8 cellular contexts compared by ENCODE assay signal in genomic region chr20:44911264-44911921, GRCh38. TPM values are rescaled to one million over a fixed set of nuclear protein-coding genes. Genes with fewer than 3 reads are reported as not detected.
DNase-seq lines count a peak whose midpoint lies in the region; ATAC-seq and TF ChIP-seq lines count a peak whose summit lies in the region.

No MANE protein-coding gene starts in this region.

- peaks cover 30% of the 10 kb centered on the region for H3K4me1 Mint-ChIP-seq in activated T-helper 2 cell treated with anti-CD3 and anti-CD28 coated beads, Interferon-gamma antibody, Interleukin-2, Interleukin-4, amounts not matched to agents 10 μg/mL and 5 μg/mL and 100 μg/mL, durations not matched to agents 14 hours and 24 hours and 36 hours (ENCODE audit: low read depth)

- no TSS peak for BruUV-seq in PC-9 (replicated peaks; lab: Mats Ljungman, UMichigan)

- H3K27me3 ChIP-seq in PC-9 (ENCODE audit: insufficient read depth, low read depth) (no peaks in the 10 kb centered on the region), iPS DF 6.9 (ENCODE audit: control insufficient read depth, insufficient read depth, low read length) (no peaks in the 10 kb centered on the region)

- H3K36me3 ChIP-seq in PC-9 (ENCODE audit: low read depth) (peaks cover 22% of the 10 kb centered on the region), iPS DF 6.9 (ENCODE audit: control insufficient read depth, insufficient read depth, low read length) (peaks cover 10% of the 10 kb centered on the region)

- no CpG with 5 or more reads among the region's 21 CpGs for WGBS in iPS DF 6.9 (ENCODE audit: insufficient coverage, insufficient read length)

- peak overlapping the region; percentile 71 for H3K4me3 Mint-ChIP-seq in activated T-helper 2 cell treated with anti-CD3 and anti-CD28 coated beads, Interferon-gamma antibody, Interleukin-2, Interleukin-4, amounts not matched to agents 10 μg/mL and 5 μg/mL and 100 μg/mL, durations not matched to agents 14 hours and 24 hours and 36 hours (ENCODE audit: low read depth)

- CTCF ChIA-PET in PC-9 (lab: Charles Lee) = interaction anchor here (0.6 to 1.6 kb wide), 7 partner anchors 56 to 499 kb away, joined by 3 to 4 read pairs (median 3); no protein-coding TSS in a partner anchor

- H3F3A ChIP-seq in PC-9 (ENCODE audit: insufficient read depth, low read depth) = peaks cover 32% of the 10 kb centered on the region

- H3K27ac ChIP-seq in PC-9 (peak overlapping the region; percentile 80), iPS DF 6.9 (ENCODE audit: low read length) (no peak overlapping the region)

- TF ChIP-seq CTCF in AG10803 (conservative IDR thresholded peaks at IDR 0.05; ENCODE audit: low read length) (peak; percentile 34), PC-9 (conservative IDR thresholded peaks at IDR 0.05) (peak; percentile 79)

- H3K36me3 Mint-ChIP-seq in activated T-helper 2 cell treated with anti-CD3 and anti-CD28 coated beads, Interferon-gamma antibody, Interleukin-2, Interleukin-4, amounts not matched to agents 10 μg/mL and 5 μg/mL and 100 μg/mL, durations not matched to agents 14 hours and 24 hours and 36 hours (ENCODE audit: low read depth) = peaks cover 59% of the 10 kb centered on the region

- POLR2A ChIA-PET in PC-9 (lab: Charles Lee; ENCODE audit: unreplicated experiment) = interaction anchor here (0.5 to 0.6 kb wide), 6 partner anchors 21 to 1461 kb away, joined by 3 to 6 read pairs (median 4); no protein-coding TSS in a partner anchor

- peak overlapping the region; percentile 86 for H2AFZ ChIP-seq in PC-9

- H3K9me3 ChIP-seq in PC-9 (ENCODE audit: insufficient read depth, low read depth) (no peaks in the 10 kb centered on the region), iPS DF 6.9 (ENCODE audit: control insufficient read depth, insufficient read depth, low read length) (no peaks in the 10 kb centered on the region)

- DNase-seq in AG10803 (ENCODE audit: low read depth) = peak; percentile 29
- DNase-seq in GM19240 (ENCODE audit: insufficient read length, low spot score) = peak; percentile 37
- DNase-seq in PC-9 = peak; percentile 83 to 92
- peak; percentile 41 for DNase-seq in activated T-helper 2 cell treated with anti-CD3 and anti-CD28 coated beads, Interferon-gamma antibody, Interleukin-2, Interleukin-4, amounts not matched to agents 10 μg/mL and 5 μg/mL and 100 μg/mL, durations not matched to agents 14 hours and 24 hours and 36 hours (ENCODE audit: low spot score)
- peak; percentile 72 for DNase-seq in iPS DF 6.9 (ENCODE audit: low read depth, low spot score)
- peak; percentile 26 to 45 (median 31) for DNase-seq in stimulated activated CD4-positive, alpha-beta T cell treated with anti-CD3 and anti-CD28 coated beads, TNF-alpha, amount 100 ng/mL, for 48 hours (ENCODE audit: low read depth in 3 of 3)
- DNase-seq in C1 segment of cervical spinal cord (lab: John Stamatoyannopoulos, UW) = no peak

- H3K9me2 ChIP-seq in PC-9 (ENCODE audit: insufficient read depth) = no peaks in the 10 kb centered on the region

- peaks cover 19% of the 10 kb centered on the region for H3K79me2 ChIP-seq in PC-9 (ENCODE audit: low read depth)

- no peaks in the 10 kb centered on the region for H3K27me3 Mint-ChIP-seq in activated T-helper 2 cell treated with anti-CD3 and anti-CD28 coated beads, Interferon-gamma antibody, Interleukin-2, Interleukin-4, amounts not matched to agents 10 μg/mL and 5 μg/mL and 100 μg/mL, durations not matched to agents 14 hours and 24 hours and 36 hours (ENCODE audit: low read depth)

- no peaks in the 10 kb centered on the region for H3K9me3 Mint-ChIP-seq in activated T-helper 2 cell treated with anti-CD3 and anti-CD28 coated beads, Interferon-gamma antibody, Interleukin-2, Interleukin-4, amounts not matched to agents 10 μg/mL and 5 μg/mL and 100 μg/mL, durations not matched to agents 14 hours and 24 hours and 36 hours

- H4K20me1 ChIP-seq in PC-9 (ENCODE audit: insufficient read depth) = peaks cover 13% of the 10 kb centered on the region; the same call in 1 of the 2 replicates

- ATAC-seq in GM19397 (IDR thresholded peaks at IDR 0.05; ENCODE audit: unreplicated experiment) = no peak

- peak overlapping the region; percentile 22 for H3K27ac Mint-ChIP-seq in activated T-helper 2 cell treated with anti-CD3 and anti-CD28 coated beads, Interferon-gamma antibody, Interleukin-2, Interleukin-4, amounts not matched to agents 10 μg/mL and 5 μg/mL and 100 μg/mL, durations not matched to agents 14 hours and 24 hours and 36 hours

- intact Hi-C loops in PC-9 (cut with micrococcal nuclease; ENCODE audit: unreplicated experiment) = loop anchor here (1.0 to 5.0 kb wide), 4 partner anchors 49 to 381 kb away; partner anchors contain the start of gene TOMM34
- intact Hi-C loops in activated T-helper 2 cell treated with anti-CD3 and anti-CD28 coated beads, Interferon-gamma antibody, Interleukin-2, Interleukin-4, amounts not matched to agents 10 μg/mL and 5 μg/mL and 100 μg/mL, durations not matched to agents 14 hours and 24 hours and 36 hours (cut with micrococcal nuclease) = loop anchor here (5.0 kb wide), 1 partner anchor 186 kb away; no protein-coding TSS in a partner anchor

- peak overlapping the region; percentile 90 for H3K4me2 ChIP-seq in PC-9

- H3K4me1 ChIP-seq in PC-9 (replicated peaks; ENCODE audit: insufficient read depth) (peaks cover 4% of the 10 kb centered on the region; the same call in 1 of the 2 replicates), iPS DF 6.9 (ENCODE audit: control insufficient read depth, insufficient read depth, low read length) (no peaks in the 10 kb centered on the region)

- H3K4me3 ChIP-seq in AG10803 (ENCODE audit: low read length) (no peak overlapping the region), PC-9 (peak overlapping the region; percentile 69), iPS DF 6.9 (ENCODE audit: low read length) (no peak overlapping the region)

RNA-seq across cellular contexts. Expression of gene PABPC1L, which starts 1.5 kb away (rescaled TPM):
- total RNA-seq in PC-9 (2021) = 132 and 156 TPM in 2 replicates
- total RNA-seq in activated T-helper 2 cell treated with anti-CD3 and anti-CD28 coated beads, Interferon-gamma antibody, Interleukin-2, Interleukin-4, amounts not matched to agents 10 μg/mL and 5 μg/mL and 100 μg/mL, durations not matched to agents 14 hours and 24 hours and 36 hours = 83.6 and 94.1 TPM in 2 replicates

RNA-seq across cellular contexts. Expression of gene YWHAB, which starts 25.9 kb away (rescaled TPM):
- total RNA-seq in PC-9 (2021) = 194 and 249 TPM in 2 replicates
- total RNA-seq in activated T-helper 2 cell treated with anti-CD3 and anti-CD28 coated beads, Interferon-gamma antibody, Interleukin-2, Interleukin-4, amounts not matched to agents 10 μg/mL and 5 μg/mL and 100 μg/mL, durations not matched to agents 14 hours and 24 hours and 36 hours = 221 and 225 TPM in 2 replicates

RNA-seq across cellular contexts. Expression of gene TOMM34, which starts 48.8 kb away (rescaled TPM):
- total RNA-seq in PC-9 (2021) = 65.9 and 71.1 TPM in 2 replicates
- 59.5 and 62.1 TPM in 2 replicates for total RNA-seq in activated T-helper 2 cell treated with anti-CD3 and anti-CD28 coated beads, Interferon-gamma antibody, Interleukin-2, Interleukin-4, amounts not matched to agents 10 μg/mL and 5 μg/mL and 100 μg/mL, durations not matched to agents 14 hours and 24 hours and 36 hours

RNA-seq across cellular contexts. Expression of gene STK4, which starts 54.9 kb away (rescaled TPM):
- 43.7 and 60.9 TPM in 2 replicates for total RNA-seq in PC-9 (2021)
- 147 and 149 TPM in 2 replicates for total RNA-seq in activated T-helper 2 cell treated with anti-CD3 and anti-CD28 coated beads, Interferon-gamma antibody, Interleukin-2, Interleukin-4, amounts not matched to agents 10 μg/mL and 5 μg/mL and 100 μg/mL, durations not matched to agents 14 hours and 24 hours and 36 hours

Comparison
In these comparisons a context has a peak if more than half of its experiments do, and no peak if none do; other contexts are left out.
1. DNase-seq: peak in AG10803 (single experiment), GM19240 (single experiment), PC-9 (2 of 2), activated T-helper 2 cell treated with anti-CD3 and anti-CD28 coated beads, Interferon-gamma antibody, Interleukin-2, Interleukin-4, amounts not matched to agents 10 μg/mL and 5 μg/mL and 100 μg/mL, durations not matched to agents 14 hours and 24 hours and 36 hours (single experiment), iPS DF 6.9 (single experiment) and stimulated activated CD4-positive, alpha-beta T cell treated with anti-CD3 and anti-CD28 coated beads, TNF-alpha, amount 100 ng/mL, for 48 hours (3 of 3); none in C1 segment of cervical spinal cord (0 of 14).